ENCODE assay signal across 8 cellular contexts in genomic region chr7:7639847-7640220, GRCh38. TPM values are rescaled to one million over a fixed set of nuclear protein-coding genes. Genes with fewer than 3 reads are reported as not detected.
DNase-seq lines count a peak whose midpoint lies in the region; ATAC-seq lines count a peak whose summit lies in the region.

No MANE protein-coding gene starts in this region.

- H3K4me1 ChIP-seq in NT2/D1 (ENCODE audit: insufficient read depth, insufficient read length) (no peaks in the 10 kb centered on the region), iPS DF 6.9 (ENCODE audit: control insufficient read depth, insufficient read depth, low read length) (0 out of 2 replicates have a peak, but pooled peaks cover 1% of the 10 kb centered on the region)

- H3K9me3 ChIP-seq in NT2/D1 (ENCODE audit: insufficient read depth, low read length) (no peaks in the 10 kb centered on the region), iPS DF 6.9 (ENCODE audit: control insufficient read depth, insufficient read depth, low read length) (no peaks in the 10 kb centered on the region)

- WGBS in iPS DF 6.9 (ENCODE audit: insufficient coverage, insufficient read length): no CpG with 5 or more reads among the region's 19 CpGs

- no peaks in the 10 kb centered on the region for H3K27me3 ChIP-seq in NT2/D1 (ENCODE audit: insufficient read depth, insufficient read length)
- no peaks in the 10 kb centered on the region for H3K27me3 ChIP-seq in iPS DF 6.9 (ENCODE audit: control insufficient read depth, insufficient read depth, low read length)

- H3K27ac ChIP-seq in iPS DF 6.9 (ENCODE audit: low read length): no peak overlapping the region
- peak overlapping the region in 19 of 21 experiments; percentile 48 to 94 (median 82) for H3K27ac ChIP-seq in skin epidermis

- H3K9ac ChIP-seq in NT2/D1 (ENCODE audit: insufficient read length, low read depth): peak overlapping the region; percentile 91

- peak; percentile 47 for DNase-seq in A172 (ENCODE audit: low spot score)
- DNase-seq in NT2/D1 (ENCODE audit: low read depth, low spot score): peak; percentile 32
- DNase-seq in activated naive CD8-positive, alpha-beta T cell treated with anti-CD3 and anti-CD28 coated beads, Interleukin-2, amount 50 U/mL, for 16 hours (ENCODE audit: low read depth, low spot score): peak; percentile 7
- DNase-seq in iPS DF 6.9 (ENCODE audit: low read depth, low spot score): no peak
- no peak for DNase-seq in NCI-H510A treated with DMSO at 0.1 percent for 48 hours (lab: John Stamatoyannopoulos, UW)

- ATAC-seq in GM18502 (IDR thresholded peaks at IDR 0.05; ENCODE audit: poor library complexity, unreplicated experiment) (peak; percentile 6), HG02938 (IDR thresholded peaks at IDR 0.05; ENCODE audit: unreplicated experiment) (no peak)

- H3K36me3 ChIP-seq in NT2/D1 (ENCODE audit: insufficient read depth, insufficient read length, low read length) (peaks cover 35% of the 10 kb centered on the region), iPS DF 6.9 (ENCODE audit: control insufficient read depth, insufficient read depth, low read length) (no peaks in the 10 kb centered on the region; the same call in 1 of the 2 replicates)

- H3K4me3 ChIP-seq in NT2/D1 (ENCODE audit: insufficient read length, low read depth) (peak overlapping the region; percentile 84), iPS DF 6.9 (ENCODE audit: low read length) (peak overlapping the region; percentile 96), skin epidermis (peak overlapping the region; percentile 57 to 86 (median 79))

RNA-seq across cellular contexts. Expression of gene UMAD1, which starts 0.7 kb away (rescaled TPM):
- total RNA-seq in A172 (2014; rRNA removed; shearing (Covaris generic)): 20.8 and 23.4 TPM in 2 replicates

Comparison
In these comparisons a context has a peak if more than half of its experiments do, and no peak if none do; other contexts are left out.
1. DNase-seq: peak in A172 (single experiment), NT2/D1 (single experiment) and activated naive CD8-positive, alpha-beta T cell treated with anti-CD3 and anti-CD28 coated beads, Interleukin-2, amount 50 U/mL, for 16 hours (single experiment); none in iPS DF 6.9 (single experiment) and NCI-H510A treated with DMSO at 0.1 percent for 48 hours (single experiment).
2. Peak in every context shown above with its lines, with median percentiles within 50 percentile points of each other: H3K4me3 ChIP-seq.